6 cellular contexts compared by ENCODE assay signal in genomic region chrX:17438221-17438620, GRCh38.
"Had no signal": no experiment of that assay in that cellular context is flagged by ENCODE, and none has a peak within 500 bp of the region (broad histone marks: within the 10 kb centered on the region; RNA-seq: fewer than 3 reads in every experiment).

No MANE protein-coding gene starts in this region.

- H3K4me3 ChIP-seq: GM23338 had no signal

- H3K36me3 Mint-ChIP-seq: IgD-negative memory B cell had no signal

- H3K4me3 Mint-ChIP-seq: GM23338, H9, IgD-negative memory B cell had no signal

- ATAC-seq: GM23338, HepG2 had no signal

- H3K4me1 Mint-ChIP-seq: IgD-negative memory B cell had no signal

- H3K27ac Mint-ChIP-seq: GM23338, H9, IgD-negative memory B cell had no signal

- H3K9me3 Mint-ChIP-seq: GM23338, H9, IgD-negative memory B cell had no signal

- DNase-seq: H9, HCEC 1CT, KBM-7 had no signal
